In genomic region chr3:57918123-57918837, GRCh38 we compare ENCODE assay signal across 16 cellular contexts.
A peak's percentile ranks its signal among the peaks of the same experiment; 100 is the strongest.
DNase-seq lines count a peak whose midpoint lies in the region; ATAC-seq and TF ChIP-seq lines count a peak whose summit lies in the region.
"Had no signal": no experiment of that assay in that cellular context is flagged by ENCODE, and none has a peak within 500 bp of the region (broad histone marks: within the 10 kb centered on the region; RNA-seq: fewer than 3 reads in every experiment).

No MANE protein-coding gene starts in this region.

- H2AK5ac ChIP-seq in trophoblast cell (ENCODE audit: low read length), result no peak overlapping the region

- intact Hi-C loops in esophagus muscularis mucosa (cut with DNase I), result no loop called here

- no peak overlapping the region for H3K4ac ChIP-seq in trophoblast cell (ENCODE audit: low read depth, low read length)

- 69% methylated on average over 2 of the region's 2 CpGs for WGBS in esophagus muscularis mucosa
- no CpG with 5 or more reads among the region's 2 CpGs for WGBS in trophoblast cell (ENCODE audit: extremely low coverage, insufficient coverage, insufficient read length)

- TF ChIP-seq POLR2A in esophagus muscularis mucosa (IDR thresholded peaks at IDR 0.05; ENCODE audit: low read depth), result no peak

- no peak for TF ChIP-seq EP300 in esophagus muscularis mucosa (IDR thresholded peaks at IDR 0.05)

- no peak overlapping the region for H2BK5ac ChIP-seq in trophoblast cell (ENCODE audit: low read depth, low read length, poor library complexity)

- H3K9me3 ChIP-seq in esophagus muscularis mucosa (no peaks in the 10 kb centered on the region), trophoblast cell (ENCODE audit: insufficient read depth, low read depth, low read length) (no peaks in the 10 kb centered on the region)
- H3K9me3 ChIP-seq: BLaER1 treated with 17β-estradiol and CSF1 and Interleukin-3, amounts not matched to agents 10 nM and 100 nM had no signal

- DNase-seq in AG09319 (ENCODE audit: extremely low read depth, low read depth), result peak; percentile 75
- peak; percentile 75 for DNase-seq in RPMI7951 (ENCODE audit: low read depth)
- DNase-seq in esophagus muscularis mucosa (ENCODE audit: extremely low spot score), result no peak
- DNase-seq in trophoblast cell, result peak; percentile 59 to 89
- no peak for DNase-seq in NCI-H345 treated with DMSO at 0.1 percent for 48 hours (lab: John Stamatoyannopoulos, UW; ENCODE audit: unreplicated experiment)
- DNase-seq in NCI-H82 treated with DMSO at 0.1 percent for 48 hours (lab: John Stamatoyannopoulos, UW; ENCODE audit: unreplicated experiment), result no peak
- DNase-seq in NCI-H524 treated with DMSO at 0.1 percent for 48 hours (lab: John Stamatoyannopoulos, UW), result no peak
- DNase-seq: activated CD4-positive, alpha-beta T cell treated with anti-CD3 and anti-CD28 coated beads, Interleukin-2, amount 50 U/mL, for 48 hours; activated gamma-delta T cell; GDM1; glutamatergic neuron; occipital lobe had no signal

- no peak overlapping the region for H2BK12ac ChIP-seq in trophoblast cell (ENCODE audit: low read length)

- H3K79me2 ChIP-seq in trophoblast cell (ENCODE audit: control insufficient read depth, insufficient read depth, low read length, poor library complexity), result no peaks in the 10 kb centered on the region

- no peak overlapping the region for H4K12ac ChIP-seq in trophoblast cell (ENCODE audit: low read depth, low read length)

- H3K14ac ChIP-seq in trophoblast cell (ENCODE audit: low read length), result no peak overlapping the region

- no peak overlapping the region for H3K9ac ChIP-seq in trophoblast cell (ENCODE audit: low read length)
- H3K9ac ChIP-seq: BLaER1 treated with 17β-estradiol and CSF1 and Interleukin-3, amounts not matched to agents 10 nM and 100 nM had no signal

- no peak overlapping the region for H4K8ac ChIP-seq in trophoblast cell (ENCODE audit: low read depth, low read length)

- H2AFZ ChIP-seq in trophoblast cell (ENCODE audit: insufficient read depth, low read length, poor library complexity), result no peak overlapping the region

- H3K4me3 ChIP-seq in esophagus muscularis mucosa, result no peak overlapping the region
- H3K4me3 ChIP-seq in trophoblast cell (ENCODE audit: low read depth, low read length), result no peak overlapping the region
- H3K4me3 ChIP-seq: BLaER1 treated with 17β-estradiol and CSF1 and Interleukin-3, amounts not matched to agents 10 nM and 100 nM had no signal

- H3K18ac ChIP-seq in trophoblast cell (ENCODE audit: low read length), result no peak overlapping the region

- no peak overlapping the region for H3K23ac ChIP-seq in trophoblast cell (ENCODE audit: low read length)

- no peak overlapping the region for H3K4me2 ChIP-seq in trophoblast cell (ENCODE audit: low read length)
- H3K4me2 ChIP-seq: BLaER1 treated with 17β-estradiol and CSF1 and Interleukin-3, amounts not matched to agents 10 nM and 100 nM had no signal

- H3K27me3 ChIP-seq in esophagus muscularis mucosa (no peaks in the 10 kb centered on the region), trophoblast cell (ENCODE audit: insufficient read depth, low read length) (no peaks in the 10 kb centered on the region)
- H3K27me3 ChIP-seq: BLaER1 treated with 17β-estradiol and CSF1 and Interleukin-3, amounts not matched to agents 10 nM and 100 nM had no signal

- ATAC-seq in GM21619 (IDR thresholded peaks at IDR 0.05; ENCODE audit: unreplicated experiment), result no peak
- ATAC-seq: left lobe of liver, Panc1 had no signal

- peaks cover 33 to 99% (median 86%) of the 10 kb centered on the region in 4 donors for H3K36me3 ChIP-seq in esophagus muscularis mucosa
- H3K36me3 ChIP-seq in trophoblast cell (ENCODE audit: control insufficient read depth in 1 of 2, insufficient read depth in 2 of 2, low read length in 2 of 2), result peaks cover 10 to 16% of the 10 kb centered on the region in 2 experiments

- H3K4me1 ChIP-seq in esophagus muscularis mucosa (peaks cover 0 to 72% (median 58%) of the 10 kb centered on the region in 4 donors), trophoblast cell (ENCODE audit: control insufficient read depth in 1 of 2, insufficient read depth in 2 of 2, low read length in 2 of 2) (no peaks in the 10 kb centered on the region)

- H3K79me1 ChIP-seq in trophoblast cell (ENCODE audit: low read length), result no peaks in the 10 kb centered on the region

- no peak overlapping the region for H4K91ac ChIP-seq in trophoblast cell (ENCODE audit: low read depth, low read length)

- TF ChIP-seq CTCF in AG09319 (IDR thresholded peaks at IDR 0.05; ENCODE audit: low read depth, low read length) (no peak), esophagus muscularis mucosa (IDR thresholded peaks at IDR 0.05) (no peak)

- no peak overlapping the region for H2BK120ac ChIP-seq in trophoblast cell (ENCODE audit: insufficient read depth, low read length, poor library complexity)

- H3K27ac ChIP-seq in esophagus muscularis mucosa (replicated peaks in 1 of 4) (peak overlapping the region; percentile 40 to 66 (median 66)), trophoblast cell (ENCODE audit: low read depth, low read length) (no peak overlapping the region)
- H3K27ac ChIP-seq: BLaER1 treated with 17β-estradiol and CSF1 and Interleukin-3, amounts not matched to agents 10 nM and 100 nM had no signal

Comparison
In these comparisons a context has a peak if more than half of its experiments do, and no peak if none do; other contexts are left out.
1. DNase-seq: peak in AG09319 (single experiment), RPMI7951 (single experiment) and trophoblast cell (2 of 2); none in esophagus muscularis mucosa (single experiment), NCI-H345 treated with DMSO at 0.1 percent for 48 hours (single experiment), NCI-H82 treated with DMSO at 0.1 percent for 48 hours (single experiment) and NCI-H524 treated with DMSO at 0.1 percent for 48 hours (single experiment).